Comparison of ENCODE assay signal across 16 cellular contexts in the genomic region with DNA sequence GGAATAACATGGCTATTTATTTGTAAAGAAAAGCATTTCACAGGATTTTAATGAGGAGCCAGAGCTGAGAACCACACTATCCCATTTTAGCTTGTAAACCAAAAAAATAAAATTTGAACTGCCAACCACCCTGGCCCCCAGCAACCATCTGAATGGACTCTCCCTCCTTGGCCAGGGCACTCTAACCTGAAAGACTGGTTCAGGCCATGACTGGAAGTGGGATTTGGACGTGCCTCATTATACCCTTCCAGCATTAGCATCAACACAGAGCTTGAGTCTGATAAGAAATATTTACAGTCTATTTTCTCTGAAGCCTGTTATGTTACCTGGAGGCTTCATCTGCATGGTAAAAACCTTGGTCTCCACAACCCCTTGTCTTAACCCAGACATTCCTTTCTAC. TPM values are rescaled to one million over a fixed set of nuclear protein-coding genes. Genes with fewer than 3 reads are reported as not detected.
DNase-seq lines count a peak whose midpoint lies in the region; ATAC-seq and TF ChIP-seq lines count a peak whose summit lies in the region.
"Had no signal": no experiment of that assay in that cellular context is flagged by ENCODE, and none has a peak within 500 bp of the region (broad histone marks: within the 10 kb centered on the region; RNA-seq: fewer than 3 reads in every experiment).

No MANE protein-coding gene starts in this region.

- no peaks in the 10 kb centered on the region for H3K4me1 ChIP-seq in cardiac muscle cell (ENCODE audit: low read depth)
- H3K4me1 ChIP-seq in Caco-2: peaks cover 63% of the 10 kb centered on the region

- BruUV-seq in Caco-2 (replicated peaks; lab: Mats Ljungman, UMichigan): no TSS peak

- POLR2A ChIA-PET in Caco-2 (lab: Charles Lee): interaction anchor here (1.4 kb wide), 1 partner anchor 30 kb away, joined by 10 read pairs; a partner anchor contains a TSS
- POLR2A ChIA-PET in naive thymus-derived CD8-positive, alpha-beta T cell (lab: Charles Lee): interaction anchor here (1.2 kb wide), 1 partner anchor 30 kb away, joined by 4 read pairs; a partner anchor contains a TSS

- peaks cover 42% of the 10 kb centered on the region for H3K4me1 Mint-ChIP-seq in Caco-2 (ENCODE audit: low read depth, unreplicated experiment)
- H3K4me1 Mint-ChIP-seq in naive thymus-derived CD8-positive, alpha-beta T cell: peaks cover 38 to 87% (median 77%) of the 10 kb centered on the region in 4 donors
- peaks cover 72% of the 10 kb centered on the region for H3K4me1 Mint-ChIP-seq in stimulated activated memory B cell treated with anti-CD40 and anti-IgM and Interleukin-4, amounts not matched to agents 10 μg/mL and 1 μg/mL and 100 μg/mL, for 72 hours

- H3K4me3 ChIP-seq in cardiac muscle cell (no peak overlapping the region), Caco-2 (ENCODE audit: low read depth, low read length) (no peak overlapping the region), epithelial cell of esophagus (ENCODE audit: low read length) (no peak overlapping the region)

- H3K27me3 Mint-ChIP-seq in Caco-2 (ENCODE audit: insufficient read depth, unreplicated experiment): no peaks in the 10 kb centered on the region
- H3K27me3 Mint-ChIP-seq in naive thymus-derived CD8-positive, alpha-beta T cell: no peaks in the 10 kb centered on the region
- H3K27me3 Mint-ChIP-seq in stimulated activated memory B cell treated with anti-CD40 and anti-IgM and Interleukin-4, amounts not matched to agents 10 μg/mL and 1 μg/mL and 100 μg/mL, for 72 hours: no peaks in the 10 kb centered on the region

- no peak for ATAC-seq in Right ventricle myocardium inferior
- no peak for ATAC-seq in naive thymus-derived CD8-positive, alpha-beta T cell
- no peak for ATAC-seq in stimulated activated memory B cell treated with anti-CD40 and anti-IgM and Interleukin-4, amounts not matched to agents 10 μg/mL and 1 μg/mL and 100 μg/mL, for 72 hours
- ATAC-seq: PC-3 had no signal

- H3K27ac ChIP-seq in cardiac muscle cell: peak overlapping the region; percentile 62
- H3K27ac ChIP-seq: HL-60 had no signal

- H3K4me3 Mint-ChIP-seq in Caco-2 (ENCODE audit: unreplicated experiment): no peak overlapping the region
- no peak overlapping the region for H3K4me3 Mint-ChIP-seq in naive thymus-derived CD8-positive, alpha-beta T cell
- H3K4me3 Mint-ChIP-seq in stimulated activated memory B cell treated with anti-CD40 and anti-IgM and Interleukin-4, amounts not matched to agents 10 μg/mL and 1 μg/mL and 100 μg/mL, for 72 hours: no peak overlapping the region
- H3K4me3 Mint-ChIP-seq: HFFc6 had no signal

- no peaks in the 10 kb centered on the region for H3K27me3 ChIP-seq in cardiac muscle cell
- no peaks in the 10 kb centered on the region for H3K27me3 ChIP-seq in Caco-2 (replicated peaks; ENCODE audit: control insufficient read depth, insufficient read depth, low read length)

- intact Hi-C loops in Right ventricle myocardium inferior (cut with DNase I) (no loop called here), Caco-2 (cut with micrococcal nuclease; ENCODE audit: unreplicated experiment) (loop anchor here (1.0 kb wide), 1 partner anchor 36 kb away; no protein-coding TSS in a partner anchor)

- H3K9me3 Mint-ChIP-seq in Caco-2 (ENCODE audit: unreplicated experiment): peaks cover 15% of the 10 kb centered on the region
- peaks cover 0 to 16% (median 10%) of the 10 kb centered on the region in 9 donors for H3K9me3 Mint-ChIP-seq in naive thymus-derived CD8-positive, alpha-beta T cell
- H3K9me3 Mint-ChIP-seq in stimulated activated memory B cell treated with anti-CD40 and anti-IgM and Interleukin-4, amounts not matched to agents 10 μg/mL and 1 μg/mL and 100 μg/mL, for 72 hours: peaks cover 8% of the 10 kb centered on the region

- peaks cover 43% of the 10 kb centered on the region for H3K36me3 Mint-ChIP-seq in Caco-2 (ENCODE audit: insufficient read depth, unreplicated experiment)
- H3K36me3 Mint-ChIP-seq in naive thymus-derived CD8-positive, alpha-beta T cell: peaks cover 12 to 29% (median 23%) of the 10 kb centered on the region in 3 donors
- H3K36me3 Mint-ChIP-seq in stimulated activated memory B cell treated with anti-CD40 and anti-IgM and Interleukin-4, amounts not matched to agents 10 μg/mL and 1 μg/mL and 100 μg/mL, for 72 hours: peaks cover 17% of the 10 kb centered on the region

- DNase-seq in cardiac muscle cell (ENCODE audit: low read depth in 1 of 2, low spot score in 1 of 2) (no peak), Right ventricle myocardium inferior (ENCODE audit: missing footprints) (no peak), Caco-2 (peak in 1 of 2 experiments; percentile 9), epithelial cell of esophagus (ENCODE audit: low read depth) (peak; percentile 42), COLO668 (lab: John Stamatoyannopoulos, UW; ENCODE audit: unreplicated experiment) (no peak), DMS79 (lab: John Stamatoyannopoulos, UW) (no peak)
- DNase-seq in naive thymus-derived CD8-positive, alpha-beta T cell: no peak
- DNase-seq: AML-193, DMS153, HFFc6, NCI-H1694, NCI-H2107, NCI-H748 treated with DMSO at 0.1 percent for 48 hours, PC-3 had no signal

- H3K27ac Mint-ChIP-seq in Caco-2 (ENCODE audit: unreplicated experiment): peak overlapping the region; percentile 99
- H3K27ac Mint-ChIP-seq in naive thymus-derived CD8-positive, alpha-beta T cell: peak overlapping the region in 6 of 10 donors; percentile 0 to 89 (median 24)
- no peak overlapping the region for H3K27ac Mint-ChIP-seq in stimulated activated memory B cell treated with anti-CD40 and anti-IgM and Interleukin-4, amounts not matched to agents 10 μg/mL and 1 μg/mL and 100 μg/mL, for 72 hours
- H3K27ac Mint-ChIP-seq: HFFc6 had no signal

- CTCF ChIA-PET in Caco-2 (lab: Charles Lee): interaction anchor here (1.7 to 2.5 kb wide), 2 partner anchors 30 kb away, joined by 11 read pairs; a partner anchor contains a TSS

- H3K9me3 ChIP-seq in cardiac muscle cell (ENCODE audit: low read depth): no peaks in the 10 kb centered on the region
- H3K9me3 ChIP-seq in Caco-2: peaks cover 9% of the 10 kb centered on the region

- TF ChIP-seq CTCF in cardiac muscle cell (IDR thresholded peaks at IDR 0.05; ENCODE audit: low read depth, low read length) (no peak), Caco-2 (IDR thresholded peaks at IDR 0.05; ENCODE audit: insufficient read depth in 1 of 2, low read depth in 1 of 2, low read length in 1 of 2, severe bottlenecking in 1 of 2, unreplicated experiment in 1 of 2) (no peak), epithelial cell of esophagus (IDR thresholded peaks at IDR 0.05; ENCODE audit: insufficient read depth, low read depth, low read length, missing control alignments) (no peak)

- H3K36me3 ChIP-seq in cardiac muscle cell: no peaks in the 10 kb centered on the region
- peaks cover 5% of the 10 kb centered on the region for H3K36me3 ChIP-seq in Caco-2 (ENCODE audit: control insufficient read depth, insufficient read depth, low read length)

RNA-seq across cellular contexts. Expression of a gene that starts 30.0 kb away (rescaled TPM):
- total RNA-seq in cardiac muscle cell: 48.4 and 55.4 TPM in 2 replicates
- polyA plus RNA-seq in cardiac muscle cell: 40.1 and 55.0 TPM in 2 replicates
- total RNA-seq in Right ventricle myocardium inferior: 67.4 TPM
- 75.2 and 83.0 TPM in 2 replicates for total RNA-seq in Caco-2 (2022)
- total RNA-seq in naive thymus-derived CD8-positive, alpha-beta T cell: 10 to 100 TPM; 37.1 to 44.9 TPM
- 10 to 100 TPM; 23.8 to 29.2 (median 24.3) TPM for polyA plus RNA-seq in naive thymus-derived CD8-positive, alpha-beta T cell
